ENCODE assay signal across 13 cellular contexts in genomic region chr18:63175264-63175663, GRCh38.
A peak's percentile ranks its signal among the peaks of the same experiment; 100 is the strongest.
DNase-seq lines count a peak whose midpoint lies in the region; ATAC-seq, FAIRE-seq and TF ChIP-seq lines count a peak whose summit lies in the region.
"Had no signal": no experiment of that assay in that cellular context is flagged by ENCODE, and none has a peak within 500 bp of the region (broad histone marks: within the 10 kb centered on the region; RNA-seq: fewer than 3 reads in every experiment).

No MANE protein-coding gene starts in this region.

- CTCF ChIA-PET in activated CD8-positive, alpha-beta T cell treated with anti-CD3 and anti-CD28 coated beads for 36 hours (lab: Charles Lee) = interaction anchor here (0.8 to 2.1 kb wide), 6 partner anchors 10 to 143 kb away, joined by 3 to 5 read pairs (median 4); no protein-coding TSS in a partner anchor
- CTCF ChIA-PET in activated CD8-positive, alpha-beta T cell treated with anti-CD3 and anti-CD28 coated beads, Interleukin-2, amount 10 ng/mL, durations not matched to agents 7 days and 5 days (lab: Charles Lee) = interaction anchor here (1.0 kb wide), 1 partner anchor 19 kb away, joined by 3 read pairs; no protein-coding TSS in a partner anchor

- TF ChIP-seq CTCF in activated CD8-positive, alpha-beta T cell treated with anti-CD3 and anti-CD28 coated beads for 36 hours (IDR thresholded peaks at IDR 0.05) = no peak

- peaks cover 49% of the 10 kb centered on the region for H3K36me3 Mint-ChIP-seq in activated CD8-positive, alpha-beta T cell treated with anti-CD3 and anti-CD28 coated beads for 36 hours (ENCODE audit: low read depth)
- H3K36me3 Mint-ChIP-seq in activated CD8-positive, alpha-beta T cell treated with anti-CD3 and anti-CD28 coated beads, Interleukin-2, amount 10 ng/mL, durations not matched to agents 7 days and 5 days (ENCODE audit: low read depth) = peaks cover 64% of the 10 kb centered on the region
- H3K36me3 Mint-ChIP-seq in stimulated activated effector memory CD8-positive, alpha-beta T cell treated with anti-CD3 and anti-CD28 coated beads, Interleukin-12 subunit alpha, Interleukin-12 subunit beta, amount 100 ng/mL, for 72 hours = peaks cover 93% of the 10 kb centered on the region

- no peak for DNase-seq in activated CD8-positive, alpha-beta T cell treated with anti-CD3 and anti-CD28 coated beads for 36 hours
- no peak for DNase-seq in activated CD8-positive, alpha-beta T cell treated with anti-CD3 and anti-CD28 coated beads, Interleukin-2, amount 10 ng/mL, durations not matched to agents 7 days and 5 days
- no peak for DNase-seq in stimulated activated effector memory CD8-positive, alpha-beta T cell treated with anti-CD3 and anti-CD28 coated beads, Interleukin-12 subunit alpha, Interleukin-12 subunit beta, amount 100 ng/mL, for 72 hours (ENCODE audit: low spot score in 2 of 2)
- DNase-seq in activated gamma-delta T cell (lab: John Stamatoyannopoulos, UW) (no peak), DMS 273 treated with DMSO at 0.1 percent for 48 hours (lab: John Stamatoyannopoulos, UW) (no peak), RCC 7860 (ENCODE audit: low spot score) (no peak)
- DNase-seq: activated CD4-positive, alpha-beta T cell treated with anti-CD3 and anti-CD28 coated beads, Interleukin-2, amount 50 U/mL, for 4 hours; adrenal gland; dermis blood vessel endothelial cell; stimulated activated CD4-positive, alpha-beta T cell treated with anti-CD3 and anti-CD28 coated beads, Interleukin-15, amount 100 ng/mL, for 24 hours; stimulated activated CD8-positive, alpha-beta memory T cell treated with anti-CD3 and anti-CD28 coated beads, Interleukin-4, amount 100 ng/mL, for 48 hours had no signal

- no peak for FAIRE-seq in RCC 7860 (lab: Jason Lieb, UNC)

- POLR2A ChIA-PET in activated CD8-positive, alpha-beta T cell treated with anti-CD3 and anti-CD28 coated beads for 36 hours (lab: Charles Lee) = interaction anchor here (1.0 to 1.4 kb wide), 5 partner anchors 9 to 98 kb away, joined by 3 to 5 read pairs (median 3); no protein-coding TSS in a partner anchor
- POLR2A ChIA-PET in activated CD8-positive, alpha-beta T cell treated with anti-CD3 and anti-CD28 coated beads, Interleukin-2, amount 10 ng/mL, durations not matched to agents 7 days and 5 days (lab: Charles Lee) = no interaction called here

- H3K9me3 Mint-ChIP-seq in activated CD8-positive, alpha-beta T cell treated with anti-CD3 and anti-CD28 coated beads for 36 hours = no peaks in the 10 kb centered on the region
- H3K9me3 Mint-ChIP-seq in activated CD8-positive, alpha-beta T cell treated with anti-CD3 and anti-CD28 coated beads, Interleukin-2, amount 10 ng/mL, durations not matched to agents 7 days and 5 days (ENCODE audit: insufficient read depth) = no peaks in the 10 kb centered on the region
- no peaks in the 10 kb centered on the region for H3K9me3 Mint-ChIP-seq in stimulated activated effector memory CD8-positive, alpha-beta T cell treated with anti-CD3 and anti-CD28 coated beads, Interleukin-12 subunit alpha, Interleukin-12 subunit beta, amount 100 ng/mL, for 72 hours

- peak; percentile 43 for ATAC-seq in activated CD8-positive, alpha-beta T cell treated with anti-CD3 and anti-CD28 coated beads for 36 hours
- no peak for ATAC-seq in activated CD8-positive, alpha-beta T cell treated with anti-CD3 and anti-CD28 coated beads, Interleukin-2, amount 10 ng/mL, durations not matched to agents 7 days and 5 days
- ATAC-seq in GM21360 (IDR thresholded peaks at IDR 0.05; ENCODE audit: unreplicated experiment) (peak; percentile 46), HG03457 (IDR thresholded peaks at IDR 0.05; ENCODE audit: unreplicated experiment) (peak; percentile 48)
- ATAC-seq in stimulated activated effector memory CD8-positive, alpha-beta T cell treated with anti-CD3 and anti-CD28 coated beads, Interleukin-12 subunit alpha, Interleukin-12 subunit beta, amount 100 ng/mL, for 72 hours = peak; percentile 24

- H3K27me3 Mint-ChIP-seq in activated CD8-positive, alpha-beta T cell treated with anti-CD3 and anti-CD28 coated beads for 36 hours = no peaks in the 10 kb centered on the region
- H3K27me3 Mint-ChIP-seq in activated CD8-positive, alpha-beta T cell treated with anti-CD3 and anti-CD28 coated beads, Interleukin-2, amount 10 ng/mL, durations not matched to agents 7 days and 5 days (ENCODE audit: low read depth) = no peaks in the 10 kb centered on the region

- no peak overlapping the region for H3K4me3 Mint-ChIP-seq in activated CD8-positive, alpha-beta T cell treated with anti-CD3 and anti-CD28 coated beads for 36 hours
- H3K4me3 Mint-ChIP-seq in activated CD8-positive, alpha-beta T cell treated with anti-CD3 and anti-CD28 coated beads, Interleukin-2, amount 10 ng/mL, durations not matched to agents 7 days and 5 days = no peak overlapping the region
- no peak overlapping the region for H3K4me3 Mint-ChIP-seq in stimulated activated effector memory CD8-positive, alpha-beta T cell treated with anti-CD3 and anti-CD28 coated beads, Interleukin-12 subunit alpha, Interleukin-12 subunit beta, amount 100 ng/mL, for 72 hours

- peak overlapping the region; percentile 5 for H3K27ac Mint-ChIP-seq in activated CD8-positive, alpha-beta T cell treated with anti-CD3 and anti-CD28 coated beads for 36 hours
- H3K27ac Mint-ChIP-seq in activated CD8-positive, alpha-beta T cell treated with anti-CD3 and anti-CD28 coated beads, Interleukin-2, amount 10 ng/mL, durations not matched to agents 7 days and 5 days = no peak overlapping the region
- H3K27ac Mint-ChIP-seq in stimulated activated effector memory CD8-positive, alpha-beta T cell treated with anti-CD3 and anti-CD28 coated beads, Interleukin-12 subunit alpha, Interleukin-12 subunit beta, amount 100 ng/mL, for 72 hours = peak overlapping the region; percentile 79

- peaks cover 55% of the 10 kb centered on the region for H3K4me1 Mint-ChIP-seq in activated CD8-positive, alpha-beta T cell treated with anti-CD3 and anti-CD28 coated beads for 36 hours (ENCODE audit: low read depth)
- peaks cover 46% of the 10 kb centered on the region for H3K4me1 Mint-ChIP-seq in activated CD8-positive, alpha-beta T cell treated with anti-CD3 and anti-CD28 coated beads, Interleukin-2, amount 10 ng/mL, durations not matched to agents 7 days and 5 days (ENCODE audit: low read depth)
- H3K4me1 Mint-ChIP-seq in stimulated activated effector memory CD8-positive, alpha-beta T cell treated with anti-CD3 and anti-CD28 coated beads, Interleukin-12 subunit alpha, Interleukin-12 subunit beta, amount 100 ng/mL, for 72 hours = peaks cover 59% of the 10 kb centered on the region

- intact Hi-C loops in activated CD8-positive, alpha-beta T cell treated with anti-CD3 and anti-CD28 coated beads for 36 hours (cut with micrococcal nuclease) = no loop called here
